Comparison of ENCODE assay signal across 17 cellular contexts in genomic region chr12:130685850-130686249, GRCh38. TPM values are rescaled to one million over a fixed set of nuclear protein-coding genes. Genes with fewer than 3 reads are reported as not detected.
A peak's percentile ranks its signal among the peaks of the same experiment; 100 is the strongest.
DNase-seq lines count a peak whose midpoint lies in the region; FAIRE-seq and TF ChIP-seq lines count a peak whose summit lies in the region.
"Had no signal": no experiment of that assay in that cellular context is flagged by ENCODE, and none has a peak within 500 bp of the region (broad histone marks: within the 10 kb centered on the region; RNA-seq: fewer than 3 reads in every experiment).

No MANE protein-coding gene starts in this region.

- H3K27me3 ChIP-seq in WERI-Rb-1 (ENCODE audit: insufficient read depth, low read depth, severe bottlenecking) (no peaks in the 10 kb centered on the region), neuronal stem cell (ENCODE audit: control insufficient read depth in 3 of 3, insufficient read depth in 3 of 3, low read depth in 1 of 3, low read length in 3 of 3) (peaks cover 0 to 23% (median 0%) of the 10 kb centered on the region in 3 experiments)

- no peak overlapping the region for H4K8ac ChIP-seq in neuronal stem cell (ENCODE audit: low read depth, low read length)

- H3K9me3 ChIP-seq in WERI-Rb-1 (ENCODE audit: severe bottlenecking), result no peaks in the 10 kb centered on the region
- no peaks in the 10 kb centered on the region for H3K9me3 ChIP-seq in kidney (ENCODE audit: control insufficient read depth in 1 of 2, low read length in 2 of 2)
- H3K9me3 ChIP-seq in neuronal stem cell (replicated peaks in 1 of 2; ENCODE audit: control insufficient read depth in 2 of 2, insufficient read depth in 1 of 2, low read depth in 1 of 2, low read length in 2 of 2), result peaks cover 0 to 2% of the 10 kb centered on the region in 2 donors
- H3K9me3 ChIP-seq: HAP-1 had no signal

- peaks cover 3% of the 10 kb centered on the region for H3K79me1 ChIP-seq in neuronal stem cell (ENCODE audit: low read depth, low read length)

- H2AFZ ChIP-seq in neuronal stem cell (ENCODE audit: low read length), result no peak overlapping the region

- H3K4me2 ChIP-seq in neuronal stem cell (ENCODE audit: insufficient read depth, low read length, poor library complexity, severe bottlenecking), result no peak overlapping the region

- H3K36me3 Mint-ChIP-seq in HFFc6 (ENCODE audit: low read depth), result no peaks in the 10 kb centered on the region
- H3K36me3 Mint-ChIP-seq: CD4-positive, alpha-beta memory T cell had no signal

- peaks cover 1% of the 10 kb centered on the region; the same call in 1 of the 2 replicates for H3K27me3 Mint-ChIP-seq in HFFc6 (ENCODE audit: insufficient read depth)

- H3K27ac ChIP-seq in WERI-Rb-1, result peak overlapping the region; percentile 71
- no peak overlapping the region for H3K27ac ChIP-seq in kidney (ENCODE audit: low read depth in 2 of 2, low read length in 2 of 2)
- H3K27ac ChIP-seq in neuronal stem cell (replicated peaks; ENCODE audit: low read length), result no peak overlapping the region

- peak overlapping the region; percentile 51 for H3K18ac ChIP-seq in neuronal stem cell (ENCODE audit: low read length)

- H4K91ac ChIP-seq in neuronal stem cell (ENCODE audit: low read depth, low read length, poor library complexity), result no peak overlapping the region

- no peak for TF ChIP-seq CTCF in WERI-Rb-1 (IDR thresholded peaks at IDR 0.05; ENCODE audit: low read depth, low read length)
- no peak for TF ChIP-seq CTCF in kidney (IDR thresholded peaks at IDR 0.05; ENCODE audit: borderline replicate concordance, extremely low read depth, insufficient read depth)
- TF ChIP-seq CTCF in D721Med (IDR thresholded peaks at IDR 0.05; ENCODE audit: insufficient read depth, missing control alignments), result no peak
- TF ChIP-seq CTCF in HFFc6 (IDR thresholded peaks at IDR 0.05), result no peak

- peak overlapping the region; percentile 21 for H2BK5ac ChIP-seq in neuronal stem cell (ENCODE audit: low read length)

- H2BK12ac ChIP-seq in neuronal stem cell (ENCODE audit: low read length), result no peak overlapping the region

- H3K36me3 ChIP-seq in WERI-Rb-1 (no peaks in the 10 kb centered on the region), kidney (ENCODE audit: control insufficient read depth in 1 of 2, insufficient read depth in 2 of 2, low read length in 2 of 2) (no peaks in the 10 kb centered on the region), neuronal stem cell (replicated peaks in 1 of 2; ENCODE audit: control insufficient read depth in 2 of 2, insufficient read depth in 2 of 2, low read length in 2 of 2) (no peaks in the 10 kb centered on the region)
- H3K36me3 ChIP-seq: HAP-1 had no signal

- intact Hi-C loops in kidney (cut with DNase I), result no loop called here

- H3K9ac ChIP-seq in kidney (ENCODE audit: low read length in 2 of 2) (no peak overlapping the region), neuronal stem cell (ENCODE audit: low read depth, low read length, poor library complexity) (no peak overlapping the region)

- no peak for FAIRE-seq in kidney (lab: Jason Lieb, UNC)
- FAIRE-seq in D721Med (lab: Jason Lieb, UNC), result no peak
- FAIRE-seq: G401.6, GM12892, H54 had no signal

- no peak overlapping the region for H3K4ac ChIP-seq in neuronal stem cell (ENCODE audit: low read length)

- no peak overlapping the region for H3K23ac ChIP-seq in neuronal stem cell (ENCODE audit: low read depth, low read length, poor library complexity)

- DNase-seq in WERI-Rb-1 (no peak), kidney (peak; percentile 56), neuronal stem cell (ENCODE audit: low spot score) (no peak), D721Med (ENCODE audit: insufficient read length, low spot score) (no peak), HFFc6 (no peak)
- no peak for DNase-seq in stimulated activated CD4-positive, alpha-beta T cell treated with anti-CD3 and anti-CD28 coated beads, Interleukin-15, amount 100 ng/mL, for 24 hours
- DNase-seq: Calu3; CD4-positive, alpha-beta memory T cell; COR-L47; DMS153; DND-41; GOT3 had no signal

- no peak overlapping the region for H2BK120ac ChIP-seq in neuronal stem cell (ENCODE audit: low read depth, low read length)

- H3K9me3 Mint-ChIP-seq in HFFc6, result peaks cover 63% of the 10 kb centered on the region
- H3K9me3 Mint-ChIP-seq: CD4-positive, alpha-beta memory T cell had no signal

- no peaks in the 10 kb centered on the region for H3K4me1 ChIP-seq in kidney (ENCODE audit: control insufficient read depth in 1 of 2, insufficient read depth in 1 of 2, low read depth in 1 of 2, low read length in 2 of 2)
- H3K4me1 ChIP-seq in neuronal stem cell (ENCODE audit: control insufficient read depth in 2 of 2, insufficient read depth in 1 of 2, low read depth in 1 of 2, low read length in 2 of 2), result no peaks in the 10 kb centered on the region
- H3K4me1 ChIP-seq: HAP-1 had no signal

- no peak overlapping the region for H3K4me3 ChIP-seq in WERI-Rb-1 (ENCODE audit: low read depth, low read length)
- no peak overlapping the region for H3K4me3 ChIP-seq in kidney (ENCODE audit: low read length in 2 of 2)
- no peak overlapping the region for H3K4me3 ChIP-seq in neuronal stem cell (ENCODE audit: low read length in 2 of 2)
- H3K4me3 ChIP-seq: HAP-1 had no signal

- no peak overlapping the region for H3K27ac Mint-ChIP-seq in HFFc6
- H3K27ac Mint-ChIP-seq: CD4-positive, alpha-beta memory T cell had no signal

- H2AK5ac ChIP-seq in neuronal stem cell (ENCODE audit: low read depth, low read length), result peak overlapping the region; percentile 64

- no CpG with 5 or more reads among the region's 15 CpGs for WGBS in neuronal stem cell (ENCODE audit: extremely low coverage in 2 of 2, insufficient read length in 2 of 2, insufficient replicate concordance in 1 of 2), 2 donors

- H2BK15ac ChIP-seq in neuronal stem cell (ENCODE audit: low read length), result no peak overlapping the region

- H3K4me1 Mint-ChIP-seq in HFFc6 (ENCODE audit: low read depth), result no peaks in the 10 kb centered on the region
- H3K4me1 Mint-ChIP-seq: CD4-positive, alpha-beta memory T cell had no signal

- H3K4me3 Mint-ChIP-seq in HFFc6, result no peak overlapping the region
- H3K4me3 Mint-ChIP-seq: CD4-positive, alpha-beta memory T cell had no signal

- H3K14ac ChIP-seq in neuronal stem cell (ENCODE audit: low read length), result no peak overlapping the region

RNA-seq across cellular contexts. Expression of gene RIMBP2, which starts 30.2 kb away (rescaled TPM):
- 51.7 TPM for total RNA-seq in kidney
- 2.8 TPM for polyA plus RNA-seq in kidney (ENCODE audit: insufficient read depth, low read depth, low replicate concordance)
- polyA plus RNA-seq in neuronal stem cell (2013, experiment 1 of 2), result 6.0 TPM
- 6.5 TPM for polyA plus RNA-seq in neuronal stem cell (2013, experiment 2 of 2)
- not detected for total RNA-seq in HFFc6 (2021; fragmentation: NEBNext Ultra II Directional; extraction: Animal tissue kit (Norgen Biotek cat#: 25700))
- total RNA-seq: A172 had no signal
- polyA plus RNA-seq: CD4-positive, alpha-beta memory T cell had no signal

Comparison
In these comparisons a context has a peak if more than half of its experiments do, and no peak if none do; other contexts are left out.
1. RNA of gene RIMBP2, which starts 30.2 kb away (total RNA-seq): 51.7 TPM in kidney (single experiment); not detected in HFFc6; every median in the first group is over 10 times any median in the second.